Comparison of ENCODE assay signal across 26 cellular contexts in the genomic region with DNA sequence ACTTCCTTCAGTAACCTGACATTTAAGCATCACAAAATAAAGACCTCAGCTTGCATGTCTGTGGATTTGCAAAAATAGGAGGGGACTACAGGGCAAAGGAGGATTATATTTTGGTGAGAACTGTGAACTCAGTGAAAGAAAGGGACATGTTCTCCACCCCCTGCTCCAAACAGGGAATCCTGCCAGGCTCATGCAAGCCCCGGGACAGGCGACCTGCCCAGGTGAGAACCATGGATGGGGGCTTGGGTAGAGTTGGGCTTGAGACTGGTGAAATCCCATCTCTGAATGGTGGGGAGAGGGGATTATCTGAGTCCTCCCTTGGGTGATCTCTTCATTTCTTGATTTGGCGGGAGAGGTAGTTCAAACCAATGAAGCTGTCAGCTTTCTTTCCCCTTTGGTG.
"Had no signal": no experiment of that assay in that cellular context is flagged by ENCODE, and none has a peak within 500 bp of the region (broad histone marks: within the 10 kb centered on the region; RNA-seq: fewer than 3 reads in every experiment).

No MANE protein-coding gene starts in this region.

- H3K9me3 Mint-ChIP-seq: natural killer cell treated with Interleukin-12 subunit alpha and Interleukin-12 subunit beta and Interleukin-15 and Interleukin-18, amount 100 ng/mL, for 72 hours; neural progenitor cell; stimulated activated effector memory CD8-positive, alpha-beta T cell treated with anti-CD3 and anti-CD28 coated beads, Interleukin-12 subunit alpha, Interleukin-12 subunit beta, amount 100 ng/mL, for 72 hours had no signal

- DNase-seq: naive B cell; naive thymus-derived CD8-positive, alpha-beta T cell; occipital lobe; pancreas; retina; right cardiac atrium; right lobe of liver; sigmoid colon; small intestine; stimulated activated CD4-positive, alpha-beta T cell treated with anti-CD3 and anti-CD28 coated beads, Interleukin-15, amount 100 ng/mL, for 24 hours; stimulated activated CD4-positive, alpha-beta T cell treated with anti-CD3 and anti-CD28 coated beads, Interleukin-2, amount 100 ng/mL, for 24 hours; stimulated activated CD4-positive, alpha-beta T cell treated with anti-CD3 and anti-CD28 coated beads, Interleukin-2, amount 100 ng/mL, for 48 hours; stimulated activated CD4-positive, alpha-beta T cell treated with anti-CD3 and anti-CD28 coated beads, Interleukin-4, amount 100 ng/mL, for 24 hours; stimulated activated naive B cell treated with anti-CD40 and anti-IgM and Interleukin-4, amounts not matched to agents 10 μg/mL and 1 μg/mL and 100 μg/mL, for 72 hours; stimulated activated naive CD4-positive, alpha-beta T cell treated with Interleukin-2 at 50 U/mL for 16 hours; stomach; thyroid gland; trophoblast cell had no signal

- H3K27me3 ChIP-seq: neural progenitor cell, pancreas, right lobe of liver, sigmoid colon, stomach, thyroid gland, tibial nerve, upper lobe of left lung, vagina had no signal

- H3K27ac Mint-ChIP-seq: naive B cell; natural killer cell treated with Interleukin-12 subunit alpha and Interleukin-12 subunit beta and Interleukin-15 and Interleukin-18, amount 100 ng/mL, for 72 hours; neural progenitor cell; stimulated activated effector memory CD8-positive, alpha-beta T cell treated with anti-CD3 and anti-CD28 coated beads, Interleukin-12 subunit alpha, Interleukin-12 subunit beta, amount 100 ng/mL, for 72 hours; stimulated activated naive B cell treated with anti-CD40 and anti-IgM and Interleukin-4, amounts not matched to agents 10 μg/mL and 1 μg/mL and 100 μg/mL, for 72 hours had no signal

- H3K4me1 ChIP-seq: prostate gland, sigmoid colon, thyroid gland, tibial nerve, upper lobe of left lung had no signal

- H3K4me3 Mint-ChIP-seq: naive B cell; naive thymus-derived CD8-positive, alpha-beta T cell; natural killer cell treated with Interleukin-12 subunit alpha and Interleukin-12 subunit beta and Interleukin-15 and Interleukin-18, amount 100 ng/mL, for 72 hours; neural progenitor cell; stimulated activated effector memory CD8-positive, alpha-beta T cell treated with anti-CD3 and anti-CD28 coated beads, Interleukin-12 subunit alpha, Interleukin-12 subunit beta, amount 100 ng/mL, for 72 hours; stimulated activated naive B cell treated with anti-CD40 and anti-IgM and Interleukin-4, amounts not matched to agents 10 μg/mL and 1 μg/mL and 100 μg/mL, for 72 hours had no signal

- H3K4me1 Mint-ChIP-seq: naive B cell; stimulated activated naive B cell treated with anti-CD40 and anti-IgM and Interleukin-4, amounts not matched to agents 10 μg/mL and 1 μg/mL and 100 μg/mL, for 72 hours had no signal

- H3K27ac ChIP-seq: neural progenitor cell, pancreas, prostate gland, right lobe of liver, sigmoid colon, stomach, thoracic aorta, thyroid gland, tibial nerve, upper lobe of left lung, vagina had no signal

- H3K4me3 ChIP-seq: neural progenitor cell, pancreas, prostate gland, right lobe of liver, sigmoid colon, stomach, thoracic aorta, thyroid gland, tibial nerve, upper lobe of left lung, vagina had no signal

- H3K36me3 ChIP-seq: neural progenitor cell, pancreas, prostate gland, right lobe of liver, sigmoid colon, stomach, thoracic aorta, thyroid gland, tibial nerve, upper lobe of left lung, vagina had no signal

- ATAC-seq: naive thymus-derived CD8-positive, alpha-beta T cell; natural killer cell treated with Interleukin-12 subunit alpha and Interleukin-12 subunit beta and Interleukin-15 and Interleukin-18, amount 100 ng/mL, for 72 hours; pancreas; right cardiac atrium; right lobe of liver; stimulated activated effector memory CD8-positive, alpha-beta T cell treated with anti-CD3 and anti-CD28 coated beads, Interleukin-12 subunit alpha, Interleukin-12 subunit beta, amount 100 ng/mL, for 72 hours; stimulated activated naive B cell treated with anti-CD40 and anti-IgM and Interleukin-4, amounts not matched to agents 10 μg/mL and 1 μg/mL and 100 μg/mL, for 72 hours had no signal

- H3K9me3 ChIP-seq: pancreas, prostate gland, right lobe of liver, sigmoid colon, stomach, thoracic aorta, thyroid gland, tibial nerve, upper lobe of left lung, vagina had no signal

- H3K36me3 Mint-ChIP-seq: natural killer cell treated with Interleukin-12 subunit alpha and Interleukin-12 subunit beta and Interleukin-15 and Interleukin-18, amount 100 ng/mL, for 72 hours; neural progenitor cell; stimulated activated effector memory CD8-positive, alpha-beta T cell treated with anti-CD3 and anti-CD28 coated beads, Interleukin-12 subunit alpha, Interleukin-12 subunit beta, amount 100 ng/mL, for 72 hours; stimulated activated naive B cell treated with anti-CD40 and anti-IgM and Interleukin-4, amounts not matched to agents 10 μg/mL and 1 μg/mL and 100 μg/mL, for 72 hours had no signal
